8 cellular contexts compared by ENCODE assay signal in the genomic region with DNA sequence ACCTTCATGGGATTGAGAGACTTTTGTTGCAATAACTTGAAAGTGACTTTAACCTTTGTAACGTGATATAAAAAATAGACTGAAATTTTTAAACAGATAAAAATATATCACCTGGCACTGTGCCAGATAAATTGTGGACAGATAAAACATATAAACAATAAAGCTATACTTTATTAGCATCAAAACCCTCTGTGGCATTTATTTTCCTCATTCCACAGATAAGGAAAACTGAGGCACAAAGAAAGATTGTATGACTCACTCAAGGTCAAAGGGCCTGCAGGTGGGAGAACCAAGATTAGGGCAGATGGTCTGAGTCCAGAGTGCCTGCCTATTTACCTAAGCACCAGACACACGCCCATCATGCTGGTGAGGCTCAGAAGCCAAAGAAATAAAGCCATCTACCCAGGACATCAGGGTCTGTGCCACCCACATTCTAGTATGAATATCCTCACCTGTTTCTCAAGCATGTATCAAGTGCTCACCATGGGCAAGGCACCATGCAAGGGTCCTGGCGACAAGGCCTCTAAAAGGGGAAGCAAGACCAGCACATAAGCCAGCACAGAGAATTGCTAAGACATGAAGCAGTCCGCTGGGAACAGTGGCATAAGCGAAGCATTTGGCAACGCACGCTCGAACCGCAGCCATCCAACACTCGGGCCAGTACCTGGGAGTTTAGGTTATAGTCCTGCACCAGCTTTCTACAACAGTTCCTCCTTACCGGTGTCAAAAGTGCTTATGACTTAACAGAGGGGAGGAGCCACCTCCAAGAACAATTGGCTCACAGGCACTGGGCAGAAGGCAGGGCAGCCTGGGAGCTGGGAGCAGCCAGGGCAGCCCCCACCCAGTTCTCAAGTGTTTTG. TPM values are rescaled to one million over a fixed set of nuclear protein-coding genes. Genes with fewer than 3 reads are reported as not detected.
DNase-seq lines count a peak whose midpoint lies in the region; ATAC-seq and TF ChIP-seq lines count a peak whose summit lies in the region.

No MANE protein-coding gene starts in this region.

- ATAC-seq in GM21381 (IDR thresholded peaks at IDR 0.05; ENCODE audit: unreplicated experiment) (no peak), HG02870 (IDR thresholded peaks at IDR 0.05; ENCODE audit: unreplicated experiment) (no peak)

- BruUV-seq in Calu3 (replicated peaks; lab: Mats Ljungman, UMichigan): TSS peak; percentile 46

- H3K36me3 Mint-ChIP-seq in Calu3 (ENCODE audit: insufficient read depth, unreplicated experiment): peaks cover 81% of the 10 kb centered on the region
- peaks cover 41% of the 10 kb centered on the region for H3K36me3 Mint-ChIP-seq in activated CD4-positive, alpha-beta memory T cell treated with anti-CD3 and anti-CD28 coated beads for 36 hours
- no peaks in the 10 kb centered on the region for H3K36me3 Mint-ChIP-seq in progenitor cell of endocrine pancreas (ENCODE audit: insufficient read depth)

- no peaks in the 10 kb centered on the region for H3K9me3 Mint-ChIP-seq in Calu3 (ENCODE audit: low read depth, unreplicated experiment)
- H3K9me3 Mint-ChIP-seq in activated CD4-positive, alpha-beta memory T cell treated with anti-CD3 and anti-CD28 coated beads for 36 hours: no peaks in the 10 kb centered on the region
- H3K9me3 Mint-ChIP-seq in progenitor cell of endocrine pancreas (ENCODE audit: low read depth): no peaks in the 10 kb centered on the region

- CTCF ChIA-PET in Calu3 (lab: Charles Lee): interaction anchor here (0.5 to 1.8 kb wide), 13 partner anchors 9 to 1491 kb away, joined by 3 to 7 read pairs (median 4); no protein-coding TSS in a partner anchor
- CTCF ChIA-PET in activated CD4-positive, alpha-beta memory T cell treated with anti-CD3 and anti-CD28 coated beads for 36 hours (lab: Charles Lee): interaction anchor here (0.7 to 6.4 kb wide), 8 partner anchors 10 to 134 kb away, joined by 3 to 34 read pairs (median 3); partner anchors contain the start of gene MYH9

- POLR2A ChIA-PET in activated CD4-positive, alpha-beta memory T cell treated with anti-CD3 and anti-CD28 coated beads for 36 hours (lab: Charles Lee): interaction anchor here (0.6 to 4.1 kb wide), 7 partner anchors 9 to 81 kb away, joined by 3 to 17 read pairs (median 3); partner anchors contain the start of gene MYH9

- no peak for TF ChIP-seq CTCF in Calu3 (IDR thresholded peaks at IDR 0.05; ENCODE audit: unreplicated experiment)
- TF ChIP-seq CTCF in fibroblast of the aortic adventitia (IDR thresholded peaks at IDR 0.05; ENCODE audit: insufficient read depth, low read length): no peak
- TF ChIP-seq CTCF in progenitor cell of endocrine pancreas (IDR thresholded peaks at IDR 0.05; ENCODE audit: unreplicated experiment): no peak

- peak; percentile 77 for DNase-seq in Calu3
- DNase-seq in MV-4-11 (lab: John Stamatoyannopoulos, UW): peak; percentile 82
- DNase-seq in activated CD4-positive, alpha-beta memory T cell treated with anti-CD3 and anti-CD28 coated beads for 36 hours: no peak
- DNase-seq in fibroblast of the aortic adventitia (ENCODE audit: low read depth): peak; percentile 62
- no peak for DNase-seq in progenitor cell of endocrine pancreas (ENCODE audit: low spot score, unreplicated experiment)
- DNase-seq in stimulated activated CD4-positive, alpha-beta T cell treated with anti-CD3 and anti-CD28 coated beads, Interleukin-4, amount 100 ng/mL, for 24 hours: no peak

- H3K4me3 ChIP-seq in fibroblast of the aortic adventitia (ENCODE audit: low read depth, low read length): peak overlapping the region; percentile 17

- H3K4me1 Mint-ChIP-seq in Calu3 (ENCODE audit: low read depth, unreplicated experiment) (peaks cover 84% of the 10 kb centered on the region), progenitor cell of endocrine pancreas (ENCODE audit: low read depth) (peaks cover 71% of the 10 kb centered on the region)
- peaks cover 93% of the 10 kb centered on the region for H3K4me1 Mint-ChIP-seq in activated CD4-positive, alpha-beta memory T cell treated with anti-CD3 and anti-CD28 coated beads for 36 hours (ENCODE audit: low read depth)

- H3K27ac Mint-ChIP-seq in Calu3 (ENCODE audit: unreplicated experiment) (peak overlapping the region; percentile 80), progenitor cell of endocrine pancreas (peak overlapping the region; percentile 99)
- peak overlapping the region; percentile 85 for H3K27ac Mint-ChIP-seq in activated CD4-positive, alpha-beta memory T cell treated with anti-CD3 and anti-CD28 coated beads for 36 hours

- H3K4me3 Mint-ChIP-seq in Calu3 (ENCODE audit: low read depth, unreplicated experiment): peak overlapping the region; percentile 58
- peak overlapping the region; percentile 70 for H3K4me3 Mint-ChIP-seq in activated CD4-positive, alpha-beta memory T cell treated with anti-CD3 and anti-CD28 coated beads for 36 hours
- peak overlapping the region; percentile 26 for H3K4me3 Mint-ChIP-seq in progenitor cell of endocrine pancreas (ENCODE audit: low read depth)

- H3K27me3 Mint-ChIP-seq in Calu3 (ENCODE audit: unreplicated experiment): no peaks in the 10 kb centered on the region
- no peaks in the 10 kb centered on the region for H3K27me3 Mint-ChIP-seq in activated CD4-positive, alpha-beta memory T cell treated with anti-CD3 and anti-CD28 coated beads for 36 hours
- no peaks in the 10 kb centered on the region for H3K27me3 Mint-ChIP-seq in progenitor cell of endocrine pancreas

- intact Hi-C loops in Calu3 (cut with micrococcal nuclease; ENCODE audit: unreplicated experiment): loop anchor here (2.0 kb wide), 1 partner anchor 41 kb away; no protein-coding TSS in a partner anchor
- intact Hi-C loops in activated CD4-positive, alpha-beta memory T cell treated with anti-CD3 and anti-CD28 coated beads for 36 hours (cut with micrococcal nuclease): no loop called here

RNA-seq across cellular contexts. Expression of gene MYH9, which starts 17.6 kb away (rescaled TPM):
- 526 and 606 TPM in 2 replicates for total RNA-seq in Calu3 (2022)
- total RNA-seq in activated CD4-positive, alpha-beta memory T cell treated with anti-CD3 and anti-CD28 coated beads for 36 hours: 100 to 1,000 TPM; 712 to 720 TPM
- total RNA-seq in fibroblast of the aortic adventitia (ENCODE audit: low replicate concordance): 339 and 386 TPM in 2 replicates
- 299 and 306 TPM in 2 replicates for total RNA-seq in progenitor cell of endocrine pancreas

Comparison
In these comparisons a context has a peak if more than half of its experiments do, and no peak if none do; other contexts are left out.
1. DNase-seq: peak in Calu3 (single experiment), MV-4-11 (single experiment) and fibroblast of the aortic adventitia (single experiment); none in activated CD4-positive, alpha-beta memory T cell treated with anti-CD3 and anti-CD28 coated beads for 36 hours (single experiment), progenitor cell of endocrine pancreas (single experiment) and stimulated activated CD4-positive, alpha-beta T cell treated with anti-CD3 and anti-CD28 coated beads, Interleukin-4, amount 100 ng/mL, for 24 hours (single experiment).
2. Peak in every context shown above with its lines, with median percentiles within 50 percentile points of each other: H3K27ac Mint-ChIP-seq and H3K4me3 Mint-ChIP-seq.